Comparison of ENCODE assay signal across 23 cellular contexts in genomic region chr12:113249546-113249945, GRCh38. TPM values are rescaled to one million over a fixed set of nuclear protein-coding genes. Genes with fewer than 3 reads are reported as not detected.
A peak's percentile ranks its signal among the peaks of the same experiment; 100 is the strongest.
DNase-seq lines count a peak whose midpoint lies in the region; FAIRE-seq and TF ChIP-seq lines count a peak whose summit lies in the region.
"Had no signal": no experiment of that assay in that cellular context is flagged by ENCODE, and none has a peak within 500 bp of the region (broad histone marks: within the 10 kb centered on the region; RNA-seq: fewer than 3 reads in every experiment).

No MANE protein-coding gene starts in this region.

- no peak overlapping the region for H2BK12ac ChIP-seq in trophoblast cell (ENCODE audit: low read length)

- no peak overlapping the region for H3K4me3 ChIP-seq in ascending aorta
- no peak overlapping the region for H3K4me3 ChIP-seq in trophoblast cell (ENCODE audit: low read depth, low read length)
- no peak overlapping the region for H3K4me3 ChIP-seq in Caco-2 (ENCODE audit: low read depth, low read length)
- H3K4me3 ChIP-seq: GM23338, HAP-1 had no signal

- peaks cover 25% of the 10 kb centered on the region for H3K4me1 Mint-ChIP-seq in type B pancreatic cell (ENCODE audit: unreplicated experiment)
- peaks cover 40% of the 10 kb centered on the region for H3K4me1 Mint-ChIP-seq in Caco-2 (ENCODE audit: low read depth, unreplicated experiment)

- H4K91ac ChIP-seq in trophoblast cell (ENCODE audit: low read depth, low read length), result peak overlapping the region; percentile 12

- peaks cover 0 to 4% of the 10 kb centered on the region in 2 donors for H3K9me3 ChIP-seq in ascending aorta
- no peaks in the 10 kb centered on the region for H3K9me3 ChIP-seq in trophoblast cell (ENCODE audit: insufficient read depth, low read depth, low read length)
- no peaks in the 10 kb centered on the region for H3K9me3 ChIP-seq in Caco-2
- H3K9me3 ChIP-seq: BE2C, HAP-1, SK-N-SH had no signal

- H2BK120ac ChIP-seq in trophoblast cell (ENCODE audit: insufficient read depth, low read length, poor library complexity), result no peak overlapping the region

- H4K12ac ChIP-seq in trophoblast cell (ENCODE audit: low read depth, low read length), result no peak overlapping the region

- H3K27me3 ChIP-seq in ascending aorta (no peaks in the 10 kb centered on the region), trophoblast cell (ENCODE audit: insufficient read depth, low read length) (no peaks in the 10 kb centered on the region), Caco-2 (replicated peaks; ENCODE audit: control insufficient read depth, insufficient read depth, low read length) (no peaks in the 10 kb centered on the region)
- H3K27me3 ChIP-seq: BE2C had no signal

- no peak for TF ChIP-seq POLR2A in GM12891 (IDR thresholded peaks at IDR 0.05; ENCODE audit: low read depth, low read length)

- H3K18ac ChIP-seq in trophoblast cell (ENCODE audit: low read length), result no peak overlapping the region

- H3K9me3 Mint-ChIP-seq in type B pancreatic cell (no peaks in the 10 kb centered on the region), Caco-2 (ENCODE audit: unreplicated experiment) (no peaks in the 10 kb centered on the region)

- H3K79me1 ChIP-seq in trophoblast cell (ENCODE audit: low read length), result peaks cover 44% of the 10 kb centered on the region

- peaks cover 8% of the 10 kb centered on the region for H3K36me3 Mint-ChIP-seq in type B pancreatic cell
- H3K36me3 Mint-ChIP-seq in Caco-2 (ENCODE audit: insufficient read depth, unreplicated experiment), result peaks cover 35% of the 10 kb centered on the region

- no peak for FAIRE-seq in GM12891 (lab: Jason Lieb, UNC)
- FAIRE-seq: GM12892 had no signal

- DNase-seq in RWPE1 (ENCODE audit: low spot score) (no peak), ascending aorta (ENCODE audit: low spot score in 2 of 2) (no peak), trophoblast cell (no peak), type B pancreatic cell (ENCODE audit: extremely low spot score, unreplicated experiment) (no peak), GM12891 (ENCODE audit: insufficient read length, low spot score) (no peak), NCI-H82 (lab: John Stamatoyannopoulos, UW) (no peak), Caco-2 (no peak)
- DNase-seq: BE2C; CD4-positive, CD25-positive, alpha-beta regulatory T cell; DND-41; MV-4-11; NCI-H1105 treated with DMSO at 0.1 percent for 48 hours; NCI-H2081; NCI-H2171; NCI-H345; NCI-H524 treated with DMSO at 0.1 percent for 48 hours; SHP77 treated with DMSO at 0.1 percent for 48 hours; SK-N-SH had no signal

- POLR2A ChIA-PET in RWPE1 (lab: Yijun Ruan, JAX; ENCODE audit: low non-redundant PET) (no interaction called here), Caco-2 (lab: Charles Lee) (no interaction called here)

- peak overlapping the region; percentile 24 for H3K14ac ChIP-seq in trophoblast cell (ENCODE audit: low read length)

- no peak overlapping the region for H2AFZ ChIP-seq in trophoblast cell (ENCODE audit: insufficient read depth, low read length, poor library complexity)
- H2AFZ ChIP-seq: GM23338 had no signal

- H3K79me2 ChIP-seq in trophoblast cell (ENCODE audit: control insufficient read depth, insufficient read depth, low read length, poor library complexity), result peaks cover 14% of the 10 kb centered on the region

- H3K27me3 Mint-ChIP-seq in type B pancreatic cell, result no peaks in the 10 kb centered on the region
- no peaks in the 10 kb centered on the region for H3K27me3 Mint-ChIP-seq in Caco-2 (ENCODE audit: insufficient read depth, unreplicated experiment)
- H3K27me3 Mint-ChIP-seq: CD4-positive, CD25-positive, alpha-beta regulatory T cell had no signal

- no peak overlapping the region for H3K23ac ChIP-seq in trophoblast cell (ENCODE audit: low read length)

- TF ChIP-seq CTCF in RWPE1 (conservative IDR thresholded peaks at IDR 0.05; ENCODE audit: low read depth) (no peak), ascending aorta (IDR thresholded peaks at IDR 0.05) (no peak), type B pancreatic cell (conservative IDR thresholded peaks at IDR 0.05) (no peak), Caco-2 (IDR thresholded peaks at IDR 0.05; ENCODE audit: insufficient read depth in 1 of 2, low read depth in 1 of 2, low read length in 1 of 2, severe bottlenecking in 1 of 2, unreplicated experiment in 1 of 2) (no peak)

- peak overlapping the region; percentile 29; the same call in 1 of the 2 replicates for H3K27ac ChIP-seq in RWPE1
- peak overlapping the region; percentile 86 to 94 for H3K27ac ChIP-seq in ascending aorta
- H3K27ac ChIP-seq in trophoblast cell (ENCODE audit: low read depth, low read length), result no peak overlapping the region
- H3K27ac ChIP-seq: HL-60, KMS-11 had no signal

- peak overlapping the region; percentile 100 for H3K27ac Mint-ChIP-seq in type B pancreatic cell
- no peak overlapping the region for H3K27ac Mint-ChIP-seq in Caco-2 (ENCODE audit: unreplicated experiment)
- H3K27ac Mint-ChIP-seq: CD4-positive, CD25-positive, alpha-beta regulatory T cell; GM23338 had no signal

- H3K36me3 ChIP-seq in ascending aorta (peaks cover 16 to 32% of the 10 kb centered on the region in 2 donors), trophoblast cell (ENCODE audit: control insufficient read depth in 1 of 2, insufficient read depth in 2 of 2, low read length in 2 of 2) (peaks cover 2 to 14% of the 10 kb centered on the region in 2 experiments), Caco-2 (ENCODE audit: control insufficient read depth, insufficient read depth, low read length) (peaks cover 3% of the 10 kb centered on the region)
- H3K36me3 ChIP-seq: BE2C had no signal

- CTCF ChIA-PET in RWPE1 (lab: Yijun Ruan, JAX), result no interaction called here
- CTCF ChIA-PET in Caco-2 (lab: Charles Lee), result no interaction called here

- intact Hi-C loops in ascending aorta (cut with DNase I) (no loop called here), Caco-2 (cut with micrococcal nuclease; ENCODE audit: unreplicated experiment) (no loop called here)

- H4K8ac ChIP-seq in trophoblast cell (ENCODE audit: low read depth, low read length), result no peak overlapping the region

- no CpG with 5 or more reads among the region's 12 CpGs for WGBS in trophoblast cell (ENCODE audit: extremely low coverage, insufficient coverage, insufficient read length)

- no peak overlapping the region for H2BK5ac ChIP-seq in trophoblast cell (ENCODE audit: low read depth, low read length, poor library complexity)

- peak overlapping the region; percentile 1 for H2AK5ac ChIP-seq in trophoblast cell (ENCODE audit: low read length)

- H3K4ac ChIP-seq in trophoblast cell (ENCODE audit: low read depth, low read length), result no peak overlapping the region

- H3K4me2 ChIP-seq in trophoblast cell (ENCODE audit: low read length), result no peak overlapping the region
- H3K4me2 ChIP-seq: GM23338, KMS-11, SK-N-SH had no signal

- no peak overlapping the region for H3K9ac ChIP-seq in trophoblast cell (ENCODE audit: low read length)
- H3K9ac ChIP-seq: KMS-11, SK-N-SH had no signal

- H3K4me1 ChIP-seq in ascending aorta, result peaks cover 23 to 38% of the 10 kb centered on the region in 2 donors
- peaks cover 38 to 45% of the 10 kb centered on the region in 2 experiments for H3K4me1 ChIP-seq in trophoblast cell (ENCODE audit: control insufficient read depth in 1 of 2, insufficient read depth in 2 of 2, low read length in 2 of 2)
- peaks cover 29% of the 10 kb centered on the region for H3K4me1 ChIP-seq in Caco-2
- H3K4me1 ChIP-seq: HAP-1 had no signal

- BruUV-seq in Caco-2 (replicated peaks; lab: Mats Ljungman, UMichigan), result no TSS peak

- H3K4me3 Mint-ChIP-seq in type B pancreatic cell (no peak overlapping the region), Caco-2 (ENCODE audit: unreplicated experiment) (no peak overlapping the region)
- H3K4me3 Mint-ChIP-seq: CD4-positive, CD25-positive, alpha-beta regulatory T cell; GM23338 had no signal

TF ChIP-seq in GM12891, 5 proteins besides CTCF, POLR2A, EP300 and RAD21:
- TF ChIP-seq TAF1 (IDR thresholded peaks at IDR 0.05; ENCODE audit: low read depth, low read length), result no peak

RNA-seq across cellular contexts. Expression of gene TPCN1, which starts 28.3 kb away (rescaled TPM):
- total RNA-seq in ascending aorta (56.3 TPM), type B pancreatic cell (ENCODE audit: low replicate concordance) (55.6 and 103 TPM in 2 replicates), Caco-2 (2022) (54.4 and 55.9 TPM in 2 replicates)
- polyA plus RNA-seq in trophoblast cell (2013), result 14.9 and 16.0 TPM in 2 replicates
- polyA plus RNA-seq in GM12891 (2012; ENCODE audit: low read depth, missing spikeins), result 16.4 TPM
